In the genomic region with DNA sequence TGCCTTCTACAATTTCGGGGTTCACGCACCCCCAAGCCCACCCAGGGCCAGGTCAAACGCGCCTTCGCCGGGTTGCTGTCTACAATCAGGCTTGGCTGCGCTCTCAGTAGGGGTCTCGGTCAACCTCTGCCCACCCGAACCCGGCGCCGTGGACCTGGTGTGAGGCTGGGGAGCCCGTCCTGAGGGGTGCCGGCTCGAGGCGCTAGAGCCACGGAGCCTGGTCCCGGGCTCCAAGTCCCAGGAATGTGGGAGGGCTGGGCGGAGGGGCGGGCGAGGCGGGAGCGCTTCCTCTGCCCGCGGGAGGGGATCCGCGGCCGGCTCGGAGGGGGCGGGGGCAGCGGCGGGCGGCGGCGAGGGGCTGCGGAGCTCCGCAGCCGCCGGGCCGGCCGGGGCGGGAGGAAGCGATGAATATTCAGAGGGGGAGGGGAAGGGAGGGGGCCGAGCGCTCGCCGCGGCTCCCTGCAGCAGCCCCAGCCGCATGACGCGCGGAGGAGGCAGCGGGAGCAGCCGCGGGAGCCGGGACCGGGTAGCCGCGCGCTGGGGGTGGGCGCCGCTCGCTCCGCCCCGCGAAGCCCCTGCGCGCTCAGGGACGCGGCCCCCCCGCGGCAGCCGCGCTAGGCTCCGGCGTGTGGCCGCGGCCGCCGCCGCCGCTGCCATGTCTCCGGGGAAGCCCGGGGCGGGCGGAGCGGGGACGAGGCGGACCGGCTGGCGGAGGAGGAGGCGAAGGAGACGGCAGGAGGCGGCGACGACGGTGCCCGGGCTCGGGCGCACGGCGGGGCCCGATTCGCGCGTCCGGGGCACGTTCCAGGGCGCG, we compare ENCODE assay signal across 8 cellular contexts. TPM values are rescaled to one million over a fixed set of nuclear protein-coding genes. Genes with fewer than 3 reads are reported as not detected.
DNase-seq lines count a peak whose midpoint lies in the region; ATAC-seq and TF ChIP-seq lines count a peak whose summit lies in the region.

A gene (plus strand): TSS at position 467 of the 814 bp plus-strand sequence. CDS start 354 bp downstream, outside the sequence.

- H3K36me3 Mint-ChIP-seq in activated naive CD4-positive, alpha-beta T cell treated with anti-CD3 and anti-CD28 coated beads for 36 hours (ENCODE audit: low read depth): no peaks in the 10 kb centered on the region

- ATAC-seq in GM18867 (IDR thresholded peaks at IDR 0.05; ENCODE audit: unreplicated experiment) (peak; percentile 58), HG03139 (IDR thresholded peaks at IDR 0.05; ENCODE audit: unreplicated experiment) (peak; percentile 48), upper lobe of left lung (ENCODE audit: low FRiP score in 2 of 2) (peak; percentile 44 to 80)

- H3K4me3 ChIP-seq in ACC112 (ENCODE audit: low read depth, low read length): peak within 1 kb of the TSS; percentile 92
- peak within 1 kb of the TSS; percentile 60 for H3K4me3 ChIP-seq in neuron (ENCODE audit: low read length)
- H3K4me3 ChIP-seq in upper lobe of left lung: peak within 1 kb of the TSS; percentile 76 to 95 (median 88)

- H3K79me2 ChIP-seq in ACC112 (ENCODE audit: control insufficient read depth, insufficient read depth, low read length, unreplicated experiment): peaks cover 36% of the 10 kb centered on the region

- no peaks in the 10 kb centered on the region for H3K9me3 ChIP-seq in neuron (ENCODE audit: low read length)
- H3K9me3 ChIP-seq in upper lobe of left lung: no peaks in the 10 kb centered on the region

- CTCF ChIA-PET in activated naive CD4-positive, alpha-beta T cell treated with anti-CD3 and anti-CD28 coated beads for 36 hours (lab: Charles Lee): no interaction called here

- no peaks in the 10 kb centered on the region for H3K9me3 Mint-ChIP-seq in activated naive CD4-positive, alpha-beta T cell treated with anti-CD3 and anti-CD28 coated beads for 36 hours

- H3K27ac ChIP-seq in ACC112 (ENCODE audit: low read depth, low read length): no peak within 1 kb of the TSS
- peak within 1 kb of the TSS; percentile 76 to 95 (median 84) for H3K27ac ChIP-seq in upper lobe of left lung

- peaks cover 3% of the 10 kb centered on the region for H3K27me3 Mint-ChIP-seq in activated naive CD4-positive, alpha-beta T cell treated with anti-CD3 and anti-CD28 coated beads for 36 hours (ENCODE audit: low read depth)

- TF ChIP-seq EP300 in upper lobe of left lung (IDR thresholded peaks at IDR 0.05): no peak

- peak in 2 of 4 donors; percentile 24 to 66 for TF ChIP-seq POLR2A in upper lobe of left lung (IDR thresholded peaks at IDR 0.05)

- peak within 1 kb of the TSS; percentile 82 for H3K4me3 Mint-ChIP-seq in activated naive CD4-positive, alpha-beta T cell treated with anti-CD3 and anti-CD28 coated beads for 36 hours

- H3K36me3 ChIP-seq in ACC112 (ENCODE audit: insufficient read depth, low read length) (no peaks in the 10 kb centered on the region), neuron (ENCODE audit: insufficient read depth, low read length) (no peaks in the 10 kb centered on the region), upper lobe of left lung (no peaks in the 10 kb centered on the region)

- 1 to 11% methylated on average over 11 to 35 of the region's 110 CpGs for WGBS in upper lobe of left lung, 2 donors

- peak in 4 of 6 experiments; percentile 16 to 26 (median 23) for TF ChIP-seq CTCF in upper lobe of left lung (IDR thresholded peaks at IDR 0.05)

- H3K27ac Mint-ChIP-seq in activated naive CD4-positive, alpha-beta T cell treated with anti-CD3 and anti-CD28 coated beads for 36 hours: no peak within 1 kb of the TSS

- H3K4me1 Mint-ChIP-seq in activated naive CD4-positive, alpha-beta T cell treated with anti-CD3 and anti-CD28 coated beads for 36 hours (ENCODE audit: low read depth): peaks cover 29% of the 10 kb centered on the region

- H2AFZ ChIP-seq in ACC112 (ENCODE audit: low read length, unreplicated experiment) (peak within 1 kb of the TSS; percentile 92), neuron (ENCODE audit: low read depth, low read length) (peak within 1 kb of the TSS; percentile 44)

- DNase-seq in RPMI7951 (ENCODE audit: low read depth) (peak; percentile 56), globus pallidus (ENCODE audit: low spot score) (peak; percentile 80), upper lobe of left lung (peak; percentile 72 to 93)
- peak; percentile 60 for DNase-seq in activated naive CD4-positive, alpha-beta T cell treated with anti-CD3 and anti-CD28 coated beads for 36 hours

- H3K4me1 ChIP-seq in ACC112 (ENCODE audit: control insufficient read depth, insufficient read depth, low read length, unreplicated experiment): peaks cover 26% of the 10 kb centered on the region
- peaks cover 9% of the 10 kb centered on the region for H3K4me1 ChIP-seq in neuron (ENCODE audit: insufficient read depth, low read length)
- peaks cover 21 to 36% (median 25%) of the 10 kb centered on the region in 4 donors for H3K4me1 ChIP-seq in upper lobe of left lung

- H3K27me3 ChIP-seq in ACC112 (ENCODE audit: insufficient read depth, low read length) (no peaks in the 10 kb centered on the region), neuron (ENCODE audit: insufficient read depth, low read length) (no peaks in the 10 kb centered on the region), upper lobe of left lung (no peaks in the 10 kb centered on the region)

- intact Hi-C loops in activated naive CD4-positive, alpha-beta T cell treated with anti-CD3 and anti-CD28 coated beads for 36 hours (cut with micrococcal nuclease): no loop called here

RNA-seq across cellular contexts. Expression of the gene that starts here (rescaled TPM):
- total RNA-seq in RPMI7951 (2014; rRNA removed; shearing (Covaris generic)): 13.6 and 14.2 TPM in 2 replicates
- total RNA-seq in activated naive CD4-positive, alpha-beta T cell treated with anti-CD3 and anti-CD28 coated beads for 36 hours: 10 to 100 TPM in 1 of 2 experiments, 1 to 10 TPM in 1; 8.2 to 10.7 TPM
- 10 to 100 TPM; 17.9 to 50.4 (median 32.9) TPM for total RNA-seq in upper lobe of left lung
